18 cellular contexts compared by ENCODE assay signal in genomic region chr20:13930246-13930645, GRCh38.
DNase-seq lines count a peak whose midpoint lies in the region; ATAC-seq and TF ChIP-seq lines count a peak whose summit lies in the region.
"Had no signal": no experiment of that assay in that cellular context is flagged by ENCODE, and none has a peak within 500 bp of the region (broad histone marks: within the 10 kb centered on the region; RNA-seq: fewer than 3 reads in every experiment).

No MANE protein-coding gene starts in this region.

- H3K9me3 ChIP-seq in tibial artery (no peaks in the 10 kb centered on the region), colonic mucosa (no peaks in the 10 kb centered on the region)
- H3K9me3 ChIP-seq: tibial nerve had no signal

- no peaks in the 10 kb centered on the region for H3K27me3 Mint-ChIP-seq in activated naive CD8-positive, alpha-beta T cell treated with anti-CD3 and anti-CD28 coated beads, Interleukin-2, amount 50 U/mL, for 24 hours
- H3K27me3 Mint-ChIP-seq: activated CD8-positive, alpha-beta memory T cell treated with anti-CD3 and anti-CD28 coated beads, Interleukin-2, amount 10 ng/mL, durations not matched to agents 7 days and 5 days; stimulated activated memory B cell treated with anti-CD40 and anti-IgM and Interleukin-4, amounts not matched to agents 10 μg/mL and 1 μg/mL and 100 μg/mL, for 72 hours had no signal

- H3K4me1 Mint-ChIP-seq in activated naive CD8-positive, alpha-beta T cell treated with anti-CD3 and anti-CD28 coated beads, Interleukin-2, amount 50 U/mL, for 24 hours, result no peaks in the 10 kb centered on the region
- H3K4me1 Mint-ChIP-seq: activated CD8-positive, alpha-beta memory T cell treated with anti-CD3 and anti-CD28 coated beads, Interleukin-2, amount 10 ng/mL, durations not matched to agents 7 days and 5 days; neural progenitor cell; stimulated activated memory B cell treated with anti-CD40 and anti-IgM and Interleukin-4, amounts not matched to agents 10 μg/mL and 1 μg/mL and 100 μg/mL, for 72 hours had no signal

- H3K27ac ChIP-seq in tibial artery, result peak overlapping the region; percentile 61 to 65
- no peak overlapping the region for H3K27ac ChIP-seq in colonic mucosa
- H3K27ac ChIP-seq: neural progenitor cell, tibial nerve had no signal

- TF ChIP-seq CTCF in tibial artery (IDR thresholded peaks at IDR 0.05) (no peak), colonic mucosa (IDR thresholded peaks at IDR 0.05) (no peak)

- H3K36me3 ChIP-seq in tibial artery (no peaks in the 10 kb centered on the region), colonic mucosa (no peaks in the 10 kb centered on the region)
- H3K36me3 ChIP-seq: neural progenitor cell, tibial nerve had no signal

- H3K4me3 Mint-ChIP-seq in activated naive CD8-positive, alpha-beta T cell treated with anti-CD3 and anti-CD28 coated beads, Interleukin-2, amount 50 U/mL, for 24 hours, result no peak overlapping the region
- H3K4me3 Mint-ChIP-seq: activated CD8-positive, alpha-beta memory T cell treated with anti-CD3 and anti-CD28 coated beads, Interleukin-2, amount 10 ng/mL, durations not matched to agents 7 days and 5 days; neural progenitor cell; stimulated activated memory B cell treated with anti-CD40 and anti-IgM and Interleukin-4, amounts not matched to agents 10 μg/mL and 1 μg/mL and 100 μg/mL, for 72 hours; T-helper 2 cell treated with Interferon-gamma antibody and Interleukin-4, amounts not matched to agents 5 μg/mL and 100 μg/mL, for 36 hours had no signal

- intact Hi-C loops in tibial artery (cut with DNase I; ENCODE audit: low total_unique reads), result loop anchor here (5.0 to 10.0 kb wide), 2 partner anchors 65 to 292 kb away; no protein-coding TSS in a partner anchor
- intact Hi-C loops in colonic mucosa (cut with DNase I), result no loop called here

- H3K27me3 ChIP-seq in tibial artery, result no peaks in the 10 kb centered on the region
- H3K27me3 ChIP-seq in colonic mucosa, result no peaks in the 10 kb centered on the region
- H3K27me3 ChIP-seq: neural progenitor cell, tibial nerve had no signal

- peaks cover 0 to 32% (median 7%) of the 10 kb centered on the region in 4 donors for H3K4me1 ChIP-seq in tibial artery
- H3K4me1 ChIP-seq in colonic mucosa, result no peaks in the 10 kb centered on the region
- H3K4me1 ChIP-seq: neural progenitor cell had no signal

- no peak overlapping the region for H3K9ac ChIP-seq in colonic mucosa (ENCODE audit: low read depth in 2 of 2, low read length in 2 of 2)
- H3K9ac ChIP-seq: neural progenitor cell had no signal

- H3K36me3 Mint-ChIP-seq in activated naive CD8-positive, alpha-beta T cell treated with anti-CD3 and anti-CD28 coated beads, Interleukin-2, amount 50 U/mL, for 24 hours (ENCODE audit: low read depth), result no peaks in the 10 kb centered on the region
- H3K36me3 Mint-ChIP-seq: activated CD8-positive, alpha-beta memory T cell treated with anti-CD3 and anti-CD28 coated beads, Interleukin-2, amount 10 ng/mL, durations not matched to agents 7 days and 5 days; neural progenitor cell; stimulated activated memory B cell treated with anti-CD40 and anti-IgM and Interleukin-4, amounts not matched to agents 10 μg/mL and 1 μg/mL and 100 μg/mL, for 72 hours had no signal

- ATAC-seq in GM18511 (IDR thresholded peaks at IDR 0.05; ENCODE audit: unreplicated experiment) (peak; percentile 75), HG03196 (IDR thresholded peaks at IDR 0.05; ENCODE audit: unreplicated experiment) (peak; percentile 77)
- no peak for ATAC-seq in activated naive CD8-positive, alpha-beta T cell treated with anti-CD3 and anti-CD28 coated beads, Interleukin-2, amount 50 U/mL, for 24 hours
- ATAC-seq: activated CD8-positive, alpha-beta memory T cell treated with anti-CD3 and anti-CD28 coated beads, Interleukin-2, amount 10 ng/mL, durations not matched to agents 7 days and 5 days; stimulated activated memory B cell treated with anti-CD40 and anti-IgM and Interleukin-4, amounts not matched to agents 10 μg/mL and 1 μg/mL and 100 μg/mL, for 72 hours had no signal

- no peaks in the 10 kb centered on the region for H3K9me3 Mint-ChIP-seq in activated naive CD8-positive, alpha-beta T cell treated with anti-CD3 and anti-CD28 coated beads, Interleukin-2, amount 50 U/mL, for 24 hours
- H3K9me3 Mint-ChIP-seq: neural progenitor cell; stimulated activated memory B cell treated with anti-CD40 and anti-IgM and Interleukin-4, amounts not matched to agents 10 μg/mL and 1 μg/mL and 100 μg/mL, for 72 hours; T-helper 2 cell treated with Interferon-gamma antibody and Interleukin-4, amounts not matched to agents 5 μg/mL and 100 μg/mL, for 36 hours had no signal

- DNase-seq in T1000 (lab: John Stamatoyannopoulos, UW) (peak; percentile 28), tibial artery (no peak), NCI-H2107 (lab: John Stamatoyannopoulos, UW) (no peak), colonic mucosa (no peak)
- no peak for DNase-seq in activated naive CD8-positive, alpha-beta T cell treated with anti-CD3 and anti-CD28 coated beads, Interleukin-2, amount 50 U/mL, for 24 hours
- DNase-seq: activated CD8-positive, alpha-beta memory T cell treated with anti-CD3 and anti-CD28 coated beads, Interleukin-2, amount 10 ng/mL, durations not matched to agents 7 days and 5 days; activated effector memory CD4-positive, alpha-beta T cell treated with Interleukin-2 at 50 U/mL for 16 hours; effector memory CD4-positive, alpha-beta T cell; hypothalamus; NCI-H187; NCI-H446; SIG-M5 had no signal

- no peak overlapping the region for H3K27ac Mint-ChIP-seq in activated naive CD8-positive, alpha-beta T cell treated with anti-CD3 and anti-CD28 coated beads, Interleukin-2, amount 50 U/mL, for 24 hours
- H3K27ac Mint-ChIP-seq: activated CD8-positive, alpha-beta memory T cell treated with anti-CD3 and anti-CD28 coated beads, Interleukin-2, amount 10 ng/mL, durations not matched to agents 7 days and 5 days; neural progenitor cell; stimulated activated memory B cell treated with anti-CD40 and anti-IgM and Interleukin-4, amounts not matched to agents 10 μg/mL and 1 μg/mL and 100 μg/mL, for 72 hours; T-helper 2 cell treated with Interferon-gamma antibody and Interleukin-4, amounts not matched to agents 5 μg/mL and 100 μg/mL, for 36 hours had no signal

- H3K4me3 ChIP-seq in tibial artery (no peak overlapping the region), colonic mucosa (no peak overlapping the region)
- H3K4me3 ChIP-seq: neural progenitor cell, tibial nerve had no signal
